Comparison of ENCODE assay signal across 8 cellular contexts in genomic region chr6:71288228-71289038, GRCh38. TPM values are rescaled to one million over a fixed set of nuclear protein-coding genes. Genes with fewer than 3 reads are reported as not detected.
DNase-seq lines count a peak whose midpoint lies in the region; ATAC-seq and TF ChIP-seq lines count a peak whose summit lies in the region.

TSS of gene OGFRL1 (plus strand) at chr6:71288811. CDS start at chr6:71288937, 126 bp downstream.

- DNase-seq in CD4-positive, alpha-beta T cell, result peak; percentile 35 to 68 (median 51)
- DNase-seq in NCI-H82 treated with DMSO at 0.1 percent for 48 hours (lab: John Stamatoyannopoulos, UW; ENCODE audit: unreplicated experiment) (peak; percentile 40), medulla oblongata (ENCODE audit: extremely low spot score) (peak; percentile 76)
- peak; percentile 81 for DNase-seq in activated CD8-positive, alpha-beta T cell treated with anti-CD3 and anti-CD28 coated beads, Interleukin-2, amount 10 ng/mL, durations not matched to agents 7 days and 5 days
- DNase-seq in effector memory CD4-positive, alpha-beta T cell, result peak; percentile 57 to 58 (median 57)
- DNase-seq in stimulated activated CD8-positive, alpha-beta memory T cell treated with anti-CD3 and anti-CD28 coated beads, Interleukin-12 subunit alpha, Interleukin-12 subunit beta, amount 100 ng/mL, for 1 hour (ENCODE audit: low read depth), result peak; percentile 40

- H3K27ac ChIP-seq in CD4-positive, alpha-beta T cell (ENCODE audit: low read depth, low read length), result peak within 1 kb of the TSS; percentile 61
- H3K27ac ChIP-seq in effector memory CD4-positive, alpha-beta T cell (ENCODE audit: insufficient read depth, low read length, poor library complexity, severe bottlenecking), result peak within 1 kb of the TSS; percentile 75

- H3K27me3 ChIP-seq in CD4-positive, alpha-beta T cell (ENCODE audit: control insufficient read depth, insufficient read depth, low read length), result no peaks in the 10 kb centered on the region
- H3K27me3 ChIP-seq in effector memory CD4-positive, alpha-beta T cell (replicated peaks; ENCODE audit: control insufficient read depth, insufficient read depth, low read length, poor library complexity, severe bottlenecking), result no peaks in the 10 kb centered on the region

- TF ChIP-seq CTCF in CD4-positive, alpha-beta T cell (IDR thresholded peaks at IDR 0.05), result no peak

- intact Hi-C loops in CD4-positive, alpha-beta T cell (cut with DNase I, micrococcal nuclease), result loop anchor here in 1 of 2 experiments (5.0 to 10.0 kb wide), 3 partner anchors 624 to 1491 kb away; partner anchors contain the start of genes LMBRD1, SDHAF4 and SMAP1

- peaks cover 12% of the 10 kb centered on the region for H3K4me1 ChIP-seq in effector memory CD4-positive, alpha-beta T cell (ENCODE audit: control insufficient read depth, insufficient read depth, low read length, poor library complexity, severe bottlenecking)

- H3K4me1 Mint-ChIP-seq in CD4-positive, alpha-beta T cell (ENCODE audit: low read depth), result peaks cover 42% of the 10 kb centered on the region
- H3K4me1 Mint-ChIP-seq in activated CD8-positive, alpha-beta T cell treated with anti-CD3 and anti-CD28 coated beads, Interleukin-2, amount 10 ng/mL, durations not matched to agents 7 days and 5 days (ENCODE audit: low read depth), result peaks cover 33% of the 10 kb centered on the region

- peak within 1 kb of the TSS; percentile 83 for H3K4me3 ChIP-seq in effector memory CD4-positive, alpha-beta T cell (ENCODE audit: insufficient read depth, low read depth, low read length, poor library complexity, severe bottlenecking)

- no peaks in the 10 kb centered on the region for H3K9me3 ChIP-seq in CD4-positive, alpha-beta T cell (ENCODE audit: control insufficient read depth, low read length)
- H3K9me3 ChIP-seq in effector memory CD4-positive, alpha-beta T cell (ENCODE audit: control insufficient read depth, low read length), result no peaks in the 10 kb centered on the region

- POLR2A ChIA-PET in CD4-positive, alpha-beta T cell (lab: Charles Lee), result interaction anchor here (0.7 to 2.1 kb wide), 8 partner anchors 10 to 1492 kb away, joined by 3 to 17 read pairs (median 4); partner anchors contain the start of genes FAM135A, LMBRD1 and SMAP1
- POLR2A ChIA-PET in activated CD8-positive, alpha-beta T cell treated with anti-CD3 and anti-CD28 coated beads, Interleukin-2, amount 10 ng/mL, durations not matched to agents 7 days and 5 days (lab: Charles Lee), result interaction anchor here (0.9 to 1.0 kb wide), 4 partner anchors 8 to 90 kb away, joined by 3 read pairs; no protein-coding TSS in a partner anchor

- H3K36me3 ChIP-seq in effector memory CD4-positive, alpha-beta T cell (ENCODE audit: control insufficient read depth, insufficient read depth, low read length), result no peaks in the 10 kb centered on the region

- H3K36me3 Mint-ChIP-seq in CD4-positive, alpha-beta T cell (ENCODE audit: low read depth), result peaks cover 3% of the 10 kb centered on the region
- peaks cover 11% of the 10 kb centered on the region for H3K36me3 Mint-ChIP-seq in activated CD8-positive, alpha-beta T cell treated with anti-CD3 and anti-CD28 coated beads, Interleukin-2, amount 10 ng/mL, durations not matched to agents 7 days and 5 days (ENCODE audit: low read depth)

- no peaks in the 10 kb centered on the region for H3K27me3 Mint-ChIP-seq in CD4-positive, alpha-beta T cell
- H3K27me3 Mint-ChIP-seq in activated CD8-positive, alpha-beta T cell treated with anti-CD3 and anti-CD28 coated beads, Interleukin-2, amount 10 ng/mL, durations not matched to agents 7 days and 5 days (ENCODE audit: low read depth), result peaks cover 6% of the 10 kb centered on the region

- CTCF ChIA-PET in CD4-positive, alpha-beta T cell (lab: Charles Lee), result interaction anchor here (0.6 to 1.2 kb wide), 2 partner anchors 9 to 41 kb away, joined by 3 to 4 read pairs; no protein-coding TSS in a partner anchor
- CTCF ChIA-PET in activated CD8-positive, alpha-beta T cell treated with anti-CD3 and anti-CD28 coated beads, Interleukin-2, amount 10 ng/mL, durations not matched to agents 7 days and 5 days (lab: Charles Lee), result interaction anchor here (0.7 to 0.9 kb wide), 2 partner anchors 18 to 32 kb away, joined by 3 to 4 read pairs; no protein-coding TSS in a partner anchor

- H3K9me3 Mint-ChIP-seq in CD4-positive, alpha-beta T cell, result no peaks in the 10 kb centered on the region
- no peaks in the 10 kb centered on the region for H3K9me3 Mint-ChIP-seq in activated CD8-positive, alpha-beta T cell treated with anti-CD3 and anti-CD28 coated beads, Interleukin-2, amount 10 ng/mL, durations not matched to agents 7 days and 5 days (ENCODE audit: insufficient read depth)

- peak; percentile 89 for ATAC-seq in CD4-positive, alpha-beta T cell (ENCODE audit: poor library complexity)
- peak; percentile 80 for ATAC-seq in GM19438 (IDR thresholded peaks at IDR 0.05; ENCODE audit: low read depth, unreplicated experiment)
- ATAC-seq in HG03558 (IDR thresholded peaks at IDR 0.05; ENCODE audit: extremely low read depth, unreplicated experiment), result peak; percentile 80
- ATAC-seq in activated CD8-positive, alpha-beta T cell treated with anti-CD3 and anti-CD28 coated beads, Interleukin-2, amount 10 ng/mL, durations not matched to agents 7 days and 5 days, result peak; percentile 93

- peak within 1 kb of the TSS; percentile 77 for H3K27ac Mint-ChIP-seq in CD4-positive, alpha-beta T cell
- H3K27ac Mint-ChIP-seq in activated CD8-positive, alpha-beta T cell treated with anti-CD3 and anti-CD28 coated beads, Interleukin-2, amount 10 ng/mL, durations not matched to agents 7 days and 5 days, result peak within 1 kb of the TSS; percentile 74

- peak within 1 kb of the TSS; percentile 92 for H3K4me3 Mint-ChIP-seq in CD4-positive, alpha-beta T cell
- peak within 1 kb of the TSS; percentile 75 for H3K4me3 Mint-ChIP-seq in activated CD8-positive, alpha-beta T cell treated with anti-CD3 and anti-CD28 coated beads, Interleukin-2, amount 10 ng/mL, durations not matched to agents 7 days and 5 days

RNA-seq across cellular contexts. Expression of gene OGFRL1, which starts in this region (rescaled TPM):
- total RNA-seq in CD4-positive, alpha-beta T cell, result 1 to 10 TPM; 9.1 TPM
- 1 to 10 TPM; 8.4 to 8.8 TPM for total RNA-seq in activated CD8-positive, alpha-beta T cell treated with anti-CD3 and anti-CD28 coated beads, Interleukin-2, amount 10 ng/mL, durations not matched to agents 7 days and 5 days

Comparison
In these comparisons a context has a peak if more than half of its experiments do, and no peak if none do; other contexts are left out.
1. Peak in every context shown above with its lines: DNase-seq, ATAC-seq, H3K4me3 ChIP-seq and H3K27ac ChIP-seq.